In genomic region chr1:172469717-172470116, GRCh38 we compare ENCODE assay signal across 3 cellular contexts.
TF ChIP-seq lines count a peak whose summit lies in the region.

No MANE protein-coding gene starts in this region.

TF ChIP-seq in A549, 52 proteins besides CTCF, POLR2A, EP300 and RAD21:
- TF ChIP-seq SMC3 (IDR thresholded peaks at IDR 0.05) (no peak), HOXB13 (CRISPR knock-in tag; IDR thresholded peaks at IDR 0.05; ENCODE audit: low read depth) (no peak), KDM1A (IDR thresholded peaks at IDR 0.05; ENCODE audit: low read depth) (no peak), USF2 (IDR thresholded peaks at IDR 0.05) (no peak), REST (IDR thresholded peaks at IDR 0.05) (no peak), ESRRA (IDR thresholded peaks at IDR 0.05; ENCODE audit: borderline replicate concordance, low read length) (no peak), RCOR1 (IDR thresholded peaks at IDR 0.05; ENCODE audit: low read depth, low read length) (no peak), ZC3H11A (IDR thresholded peaks at IDR 0.05) (no peak), FOSB (CRISPR knock-in tag; IDR thresholded peaks at IDR 0.05) (no peak), TP53 (CRISPR knock-in tag; IDR thresholded peaks at IDR 0.05) (no peak), MYC (IDR thresholded peaks at IDR 0.05; ENCODE audit: borderline replicate concordance, low read length) (no peak), ELK1 (IDR thresholded peaks at IDR 0.05; ENCODE audit: low read depth, low read length) (no peak), NFE2L2 (conservative IDR thresholded peaks at IDR 0.05; ENCODE audit: low read length) (no peak), ZSCAN20 (CRISPR knock-in tag; IDR thresholded peaks at IDR 0.05) (no peak), MAZ (IDR thresholded peaks at IDR 0.05; ENCODE audit: borderline replicate concordance, low read depth, low read length) (no peak), HDAC2 (IDR thresholded peaks at IDR 0.05) (no peak)

TF ChIP-seq in IMR-90, 13 proteins besides CTCF, POLR2A, EP300 and RAD21:
- TF ChIP-seq MXI1 (IDR thresholded peaks at IDR 0.05; ENCODE audit: borderline replicate concordance, low read depth, low read length) (no peak), CEBPB (IDR thresholded peaks at IDR 0.05; ENCODE audit: low read depth, low read length) (0 out of 2 replicates have a peak, but pooled peaks have one; percentile 6)

TF ChIP-seq in WTC11, 78 proteins besides CTCF, POLR2A, EP300 and RAD21:
- TF ChIP-seq ZNF219 (CRISPR knock-in tag; IDR thresholded peaks at IDR 0.05; ENCODE audit: borderline replicate concordance), result no peak
- TF ChIP-seq ZSCAN18 (CRISPR knock-in tag; IDR thresholded peaks at IDR 0.05), result no peak
- TF ChIP-seq ZNF532 (CRISPR knock-in tag; IDR thresholded peaks at IDR 0.05; ENCODE audit: borderline replicate concordance), result no peak
- TF ChIP-seq GABPB1 (CRISPR knock-in tag; IDR thresholded peaks at IDR 0.05), result peak; percentile 78
- no peak for TF ChIP-seq TCF7 (CRISPR knock-in tag; IDR thresholded peaks at IDR 0.05; ENCODE audit: low read depth)
- no peak for TF ChIP-seq PRDM15 (CRISPR knock-in tag; IDR thresholded peaks at IDR 0.05)
- TF ChIP-seq AFF4 (CRISPR knock-in tag; IDR thresholded peaks at IDR 0.05; ENCODE audit: borderline replicate concordance), result no peak
